In genomic region chr15:72725851-72726250, GRCh38 we compare ENCODE assay signal across 11 cellular contexts. TPM values are rescaled to one million over a fixed set of nuclear protein-coding genes. Genes with fewer than 3 reads are reported as not detected.
"Had no signal": no experiment of that assay in that cellular context is flagged by ENCODE, and none has a peak within 500 bp of the region (broad histone marks: within the 10 kb centered on the region; RNA-seq: fewer than 3 reads in every experiment).

No MANE protein-coding gene starts in this region.

RNA-seq across cellular contexts. Expression of gene HIGD2B, which starts 39.9 kb away (rescaled TPM):
- total RNA-seq: adrenal gland, aorta, ascending aorta, astrocyte, body of pancreas, breast epithelium, bronchial epithelial cell, cardiac muscle cell, cardiac septum, cerebellum, chondrocyte had no signal
- polyA plus RNA-seq: aorta, cardiac muscle cell had no signal
